Comparison of ENCODE assay signal across 10 cellular contexts in genomic region chr4:113641025-113641431, GRCh38.
DNase-seq lines count a peak whose midpoint lies in the region; ATAC-seq and TF ChIP-seq lines count a peak whose summit lies in the region.
"Had no signal": no experiment of that assay in that cellular context is flagged by ENCODE, and none has a peak within 500 bp of the region (broad histone marks: within the 10 kb centered on the region; RNA-seq: fewer than 3 reads in every experiment).

No MANE protein-coding gene starts in this region.

- no peak overlapping the region for H3K9ac ChIP-seq in BLaER1

- peak overlapping the region; percentile 84 for H3K4me2 ChIP-seq in BLaER1
- H3K4me2 ChIP-seq in OCI-LY7 (ENCODE audit: low read length), result peak overlapping the region; percentile 74

- H3K27ac ChIP-seq in BLaER1, result peak overlapping the region; percentile 24; the same call in 1 of the 2 replicates
- peak overlapping the region; percentile 93 for H3K27ac ChIP-seq in OCI-LY7 (ENCODE audit: low read depth, low read length, poor library complexity, severe bottlenecking)

- BruUV-seq in OCI-LY7 (replicated peaks; lab: Mats Ljungman, UMichigan), result no TSS peak

- DNase-seq in OCI-LY7 (ENCODE audit: low spot score), result peak; percentile 87
- DNase-seq in effector memory CD8-positive, alpha-beta T cell, result no peak
- no peak for DNase-seq in hepatic stellate cell (ENCODE audit: low spot score)
- DNase-seq in activated CD4-positive, alpha-beta memory T cell treated with anti-CD3 and anti-CD28 coated beads for 36 hours, result no peak
- DNase-seq: NCI-H510A had no signal

- H3K4me3 Mint-ChIP-seq in effector memory CD8-positive, alpha-beta T cell, result no peak overlapping the region
- no peak overlapping the region for H3K4me3 Mint-ChIP-seq in activated CD4-positive, alpha-beta memory T cell treated with anti-CD3 and anti-CD28 coated beads for 36 hours

- no peak overlapping the region for H3K4me3 ChIP-seq in BLaER1
- peak overlapping the region; percentile 39 for H3K4me3 ChIP-seq in OCI-LY7 (ENCODE audit: low read depth, low read length, poor library complexity, severe bottlenecking)

- H3K4me1 ChIP-seq in BLaER1 (peaks cover 69% of the 10 kb centered on the region), OCI-LY7 (ENCODE audit: insufficient read depth, low read length, poor library complexity, severe bottlenecking) (peaks cover 82% of the 10 kb centered on the region)

- peak; percentile 50 for ATAC-seq in GM19328 (IDR thresholded peaks at IDR 0.05; ENCODE audit: unreplicated experiment)
- ATAC-seq in HG02981 (IDR thresholded peaks at IDR 0.05; ENCODE audit: unreplicated experiment), result peak; percentile 56
- ATAC-seq in activated CD4-positive, CD25-positive, alpha-beta regulatory T cell treated with anti-CD3 and anti-CD28 coated beads, Interleukin-2, amount 50 U/mL, for 24 hours, result no peak
- no peak for ATAC-seq in effector memory CD8-positive, alpha-beta T cell (replicated peaks)
- ATAC-seq: HCT116 had no signal

- H3K9me3 ChIP-seq in BLaER1 (no peaks in the 10 kb centered on the region), OCI-LY7 (ENCODE audit: low read length) (peaks cover 4% of the 10 kb centered on the region; the same call in 1 of the 2 replicates)

- H3K27me3 ChIP-seq in BLaER1, result no peaks in the 10 kb centered on the region

- CTCF ChIA-PET in OCI-LY7 (lab: Charles Lee; ENCODE audit: unreplicated experiment), result interaction anchor here (1.2 to 1.3 kb wide), 2 partner anchors 8 to 77 kb away, joined by 3 to 4 read pairs; no protein-coding TSS in a partner anchor
- CTCF ChIA-PET in activated CD4-positive, alpha-beta memory T cell treated with anti-CD3 and anti-CD28 coated beads for 36 hours (lab: Charles Lee), result interaction anchor here (1.1 kb wide), 1 partner anchor 26 kb away, joined by 3 read pairs; no protein-coding TSS in a partner anchor

- H3K79me2 ChIP-seq in OCI-LY7 (ENCODE audit: insufficient read depth, low read depth, low read length), result peaks cover 76% of the 10 kb centered on the region

- no peak overlapping the region for H2AFZ ChIP-seq in OCI-LY7 (ENCODE audit: low read length)

- TF ChIP-seq CTCF in OCI-LY7 (conservative IDR thresholded peaks at IDR 0.05; ENCODE audit: low read length), result no peak

- no peaks in the 10 kb centered on the region for H3K9me2 ChIP-seq in OCI-LY7 (ENCODE audit: insufficient read depth, low read length)

- H3K36me3 Mint-ChIP-seq in effector memory CD8-positive, alpha-beta T cell (ENCODE audit: insufficient read depth), result peaks cover 11% of the 10 kb centered on the region
- H3K36me3 Mint-ChIP-seq in activated CD4-positive, alpha-beta memory T cell treated with anti-CD3 and anti-CD28 coated beads for 36 hours, result peaks cover 7% of the 10 kb centered on the region

- H3K27ac Mint-ChIP-seq in effector memory CD8-positive, alpha-beta T cell, result no peak overlapping the region
- no peak overlapping the region for H3K27ac Mint-ChIP-seq in activated CD4-positive, alpha-beta memory T cell treated with anti-CD3 and anti-CD28 coated beads for 36 hours

- intact Hi-C loops in OCI-LY7 (cut with micrococcal nuclease; ENCODE audit: unreplicated experiment), result loop anchor here (1.0 kb wide), 2 partner anchors 76 to 94 kb away; no protein-coding TSS in a partner anchor
- intact Hi-C loops in activated CD4-positive, alpha-beta memory T cell treated with anti-CD3 and anti-CD28 coated beads for 36 hours (cut with micrococcal nuclease), result no loop called here

- POLR2A ChIA-PET in OCI-LY7 (lab: Charles Lee), result interaction anchor here (1.0 to 6.7 kb wide), 13 partner anchors 10 to 118 kb away, joined by 3 to 64 read pairs (median 5); no protein-coding TSS in a partner anchor
- POLR2A ChIA-PET in activated CD4-positive, alpha-beta memory T cell treated with anti-CD3 and anti-CD28 coated beads for 36 hours (lab: Charles Lee), result no interaction called here

- H3K36me3 ChIP-seq in BLaER1 (peaks cover 9% of the 10 kb centered on the region), OCI-LY7 (ENCODE audit: insufficient read depth, low read length) (peaks cover 17% of the 10 kb centered on the region)

- H3K4me1 Mint-ChIP-seq in effector memory CD8-positive, alpha-beta T cell (ENCODE audit: low read depth in 2 of 2), result peaks cover 34 to 51% of the 10 kb centered on the region in 2 donors
- peaks cover 60% of the 10 kb centered on the region for H3K4me1 Mint-ChIP-seq in activated CD4-positive, alpha-beta memory T cell treated with anti-CD3 and anti-CD28 coated beads for 36 hours (ENCODE audit: low read depth)

- no peaks in the 10 kb centered on the region for H3K9me3 Mint-ChIP-seq in effector memory CD8-positive, alpha-beta T cell
- no peaks in the 10 kb centered on the region for H3K9me3 Mint-ChIP-seq in activated CD4-positive, alpha-beta memory T cell treated with anti-CD3 and anti-CD28 coated beads for 36 hours

- H4K20me1 ChIP-seq in BLaER1 (peaks cover 39% of the 10 kb centered on the region), OCI-LY7 (ENCODE audit: insufficient read depth, low read length) (no peaks in the 10 kb centered on the region)

- no peaks in the 10 kb centered on the region for H3K27me3 Mint-ChIP-seq in effector memory CD8-positive, alpha-beta T cell
- no peaks in the 10 kb centered on the region for H3K27me3 Mint-ChIP-seq in activated CD4-positive, alpha-beta memory T cell treated with anti-CD3 and anti-CD28 coated beads for 36 hours

Comparison
In these comparisons a context has a peak if more than half of its experiments do, and no peak if none do; other contexts are left out.
1. ATAC-seq: peak in GM19328 (single experiment) and HG02981 (single experiment); none in activated CD4-positive, CD25-positive, alpha-beta regulatory T cell treated with anti-CD3 and anti-CD28 coated beads, Interleukin-2, amount 50 U/mL, for 24 hours (0 of 2) and effector memory CD8-positive, alpha-beta T cell (single experiment).